ENCODE assay signal across 20 cellular contexts in genomic region chr9:36543916-36544315, GRCh38. TPM values are rescaled to one million over a fixed set of nuclear protein-coding genes. Genes with fewer than 3 reads are reported as not detected.
DNase-seq lines count a peak whose midpoint lies in the region.
"Had no signal": no experiment of that assay in that cellular context is flagged by ENCODE, and none has a peak within 500 bp of the region (broad histone marks: within the 10 kb centered on the region; RNA-seq: fewer than 3 reads in every experiment).

No MANE protein-coding gene starts in this region.

- intact Hi-C loops in posterior vena cava (cut with DNase I): loop anchor here in 1 of 2 donors (2.0 kb wide), 1 partner anchor 51 kb away; no protein-coding TSS in a partner anchor

- peak; percentile 6 for DNase-seq in Ammon's horn (ENCODE audit: low spot score)
- DNase-seq in amniotic epithelial cell (ENCODE audit: low read depth): peak; percentile 72
- peak; percentile 70 for DNase-seq in fibroblast of the conjunctiva (ENCODE audit: low read depth)
- DNase-seq in posterior vena cava (ENCODE audit: low spot score): peak; percentile 56
- DNase-seq in 8988T: no peak
- no peak for DNase-seq in UCSD-AML1 (lab: John Stamatoyannopoulos, UW; ENCODE audit: unreplicated experiment)
- DNase-seq in germinal center (ENCODE audit: low spot score): no peak
- no peak for DNase-seq in stimulated activated naive CD4-positive, alpha-beta T cell (lab: John Stamatoyannopoulos, UW)
- DNase-seq: activated CD8-positive, alpha-beta memory T cell treated with anti-CD3 and anti-CD28 coated beads for 24 hours; activated effector memory CD4-positive, alpha-beta T cell treated with Interleukin-2 at 50 U/mL for 16 hours; effector memory CD4-positive, alpha-beta T cell; heart right ventricle; kidney glomerular epithelial cell; naive B cell; NCI-H146; NCI-H510A treated with DMSO at 0.1 percent for 48 hours; PC-9; retina; stimulated activated CD4-positive, alpha-beta T cell treated with anti-CD3 and anti-CD28 coated beads, Interleukin-2, amount 100 ng/mL, for 48 hours had no signal

RNA-seq across cellular contexts. Expression of gene MELK, which starts 28.8 kb away (rescaled TPM):
- total RNA-seq in posterior vena cava: under 1 TPM; 0.52 to 0.88 TPM
- total RNA-seq: body of pancreas had no signal

Comparison
In these comparisons a context has a peak if more than half of its experiments do, and no peak if none do; other contexts are left out.
1. DNase-seq: peak in Ammon's horn (single experiment), amniotic epithelial cell (single experiment), fibroblast of the conjunctiva (single experiment) and posterior vena cava (single experiment); none in 8988T (single experiment), UCSD-AML1 (single experiment), germinal center (single experiment) and stimulated activated naive CD4-positive, alpha-beta T cell (0 of 6).